25 cellular contexts compared by ENCODE assay signal in the genomic region with DNA sequence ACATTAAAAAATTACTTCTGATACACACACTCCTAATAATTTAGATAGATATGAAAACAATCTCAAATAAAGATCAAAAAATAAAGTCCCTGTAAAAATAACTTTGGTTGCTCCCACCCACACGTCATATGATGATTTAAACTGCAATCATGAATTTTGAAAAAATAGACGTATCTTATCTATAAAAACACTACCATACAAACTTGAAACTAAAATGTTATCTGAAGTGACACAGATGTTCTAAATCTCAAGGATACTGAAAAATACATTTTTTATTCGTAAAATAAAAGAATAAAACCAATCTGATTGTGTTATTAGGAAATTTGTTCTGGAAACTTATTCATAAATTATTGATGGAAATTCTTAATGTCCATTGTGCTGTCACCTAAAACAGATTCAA.
"Had no signal": no experiment of that assay in that cellular context is flagged by ENCODE, and none has a peak within 500 bp of the region (broad histone marks: within the 10 kb centered on the region; RNA-seq: fewer than 3 reads in every experiment).

No MANE protein-coding gene starts in this region.

- H3K4me1 Mint-ChIP-seq: WTC11 had no signal

- H3K27me3 Mint-ChIP-seq: activated naive CD8-positive, alpha-beta T cell; natural killer cell treated with Interleukin-12 subunit alpha and Interleukin-12 subunit beta and Interleukin-15 and Interleukin-18, amount 100 ng/mL, for 72 hours; stimulated activated naive CD8-positive, alpha-beta T cell treated with anti-CD3 and anti-CD28 coated beads, Interleukin-15, Interleukin-2, amounts not matched to agents 100 ng/mL and 50 ng/mL, for 24 hours; type B pancreatic cell had no signal

- H3K4me3 Mint-ChIP-seq: activated naive CD8-positive, alpha-beta T cell; immature natural killer cell; natural killer cell treated with Interleukin-12 subunit alpha and Interleukin-12 subunit beta and Interleukin-15 and Interleukin-18, amount 100 ng/mL, for 72 hours; stimulated activated naive CD8-positive, alpha-beta T cell treated with anti-CD3 and anti-CD28 coated beads, Interleukin-15, Interleukin-2, amounts not matched to agents 100 ng/mL and 50 ng/mL, for 24 hours; type B pancreatic cell; WTC11 had no signal

- H3K27ac Mint-ChIP-seq: activated naive CD8-positive, alpha-beta T cell; type B pancreatic cell; WTC11 had no signal

- H3K9me3 Mint-ChIP-seq: immature natural killer cell; natural killer cell treated with Interleukin-12 subunit alpha and Interleukin-12 subunit beta and Interleukin-15 and Interleukin-18, amount 100 ng/mL, for 72 hours; stimulated activated naive CD8-positive, alpha-beta T cell treated with anti-CD3 and anti-CD28 coated beads, Interleukin-15, Interleukin-2, amounts not matched to agents 100 ng/mL and 50 ng/mL, for 24 hours; type B pancreatic cell; WTC11 had no signal

- H3K36me3 Mint-ChIP-seq: activated naive CD8-positive, alpha-beta T cell had no signal

- ATAC-seq: body of pancreas; heart left ventricle; left lobe of liver; lower lobe of right lung; natural killer cell treated with Interleukin-12 subunit alpha and Interleukin-12 subunit beta and Interleukin-15 and Interleukin-18, amount 100 ng/mL, for 72 hours; right cardiac atrium; WTC11 had no signal

- DNase-seq: activated CD8-positive, alpha-beta memory T cell treated with anti-CD3 and anti-CD28 coated beads, Interleukin-2, amount 50 U/mL, for 48 hours; activated effector memory CD4-positive, alpha-beta T cell treated with Interleukin-2 at 50 U/mL for 16 hours; activated naive CD4-positive, alpha-beta T cell treated with Interleukin-2 at 50 U/mL for 16 hours; aorta; body of pancreas; cerebellar nuclear complex; colonic mucosa; effector CD8-positive, alpha-beta T cell; heart left ventricle; hypothalamus; immature natural killer cell; lower lobe of right lung; mesendoderm; posterior cingulate gyrus; right cardiac atrium; spleen; substantia nigra; uterus had no signal

- H3K4me1 ChIP-seq: colonic mucosa, heart left ventricle, lower lobe of right lung, spleen, uterus had no signal

- H3K9me3 ChIP-seq: body of pancreas, colonic mucosa, heart left ventricle, lower lobe of right lung, spleen, uterus had no signal

- H3K4me3 ChIP-seq: body of pancreas, cardiac muscle cell, colonic mucosa, heart left ventricle, lower lobe of right lung, spleen, uterus had no signal

- H3K27me3 ChIP-seq: body of pancreas, cardiac muscle cell, colonic mucosa, heart left ventricle, spleen, uterus had no signal

- H3K27ac ChIP-seq: body of pancreas, cardiac muscle cell, colonic mucosa, heart left ventricle, lower lobe of right lung, spleen, uterus had no signal

- H3K36me3 ChIP-seq: uterus had no signal
